Comparison of ENCODE assay signal across 9 cellular contexts in the genomic region with DNA sequence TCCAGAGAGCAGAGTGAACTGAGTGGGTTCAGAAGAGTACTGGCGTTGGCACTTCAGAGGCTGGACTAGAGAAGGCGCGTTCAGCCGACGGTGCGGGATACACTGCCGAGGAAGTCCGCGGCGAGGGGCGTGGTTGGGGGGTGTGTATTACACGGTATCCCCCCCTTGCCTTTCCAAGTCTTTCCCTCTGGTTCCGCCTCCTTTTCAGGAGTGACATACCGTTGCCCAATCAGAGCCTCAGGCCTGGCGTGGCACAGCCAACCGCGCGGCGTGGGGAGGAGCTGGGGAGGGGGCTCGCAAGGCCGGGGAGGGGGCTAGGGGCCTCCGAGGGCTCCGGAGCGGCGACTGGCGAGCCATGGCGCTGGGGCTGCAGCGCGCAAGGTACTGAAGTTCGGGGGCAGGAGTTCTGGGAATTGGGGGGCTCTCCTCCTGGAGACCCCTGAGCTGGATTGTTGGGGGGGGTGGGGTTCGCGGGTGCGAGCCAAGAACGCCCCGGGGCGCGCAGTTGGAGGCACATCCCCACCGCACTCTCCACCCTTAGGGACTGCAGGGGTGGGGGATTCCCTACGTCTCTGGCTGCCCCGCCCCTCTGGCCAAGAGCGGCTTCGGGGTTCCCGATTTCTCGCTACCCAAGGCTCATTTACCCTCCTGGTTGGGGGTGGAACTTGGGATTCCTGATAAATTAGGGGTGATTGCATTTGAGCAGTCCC. TPM values are rescaled to one million over a fixed set of nuclear protein-coding genes. Genes with fewer than 3 reads are reported as not detected.
DNase-seq lines count a peak whose midpoint lies in the region; ATAC-seq and TF ChIP-seq lines count a peak whose summit lies in the region.
"Had no signal": no experiment of that assay in that cellular context is flagged by ENCODE, and none has a peak within 500 bp of the region (broad histone marks: within the 10 kb centered on the region; RNA-seq: fewer than 3 reads in every experiment).

A gene (plus strand): TSS at position 321 of the 710 bp plus-strand sequence. CDS start 35 bp downstream, at position 356.

- ATAC-seq in Right ventricle myocardium superior (ENCODE audit: poor library complexity) = peak; percentile 5
- ATAC-seq in HG03460 (IDR thresholded peaks at IDR 0.05; ENCODE audit: unreplicated experiment) = no peak
- ATAC-seq in stimulated activated naive B cell treated with anti-CD40 and anti-IgM and Interleukin-4, amounts not matched to agents 10 μg/mL and 1 μg/mL and 100 μg/mL, for 72 hours (replicated peaks) = no peak

- DNase-seq in BJ (ENCODE audit: low read depth) = no peak
- peak; percentile 70 for DNase-seq in OCI-M2 (lab: John Stamatoyannopoulos, UW; ENCODE audit: unreplicated experiment)
- DNase-seq in Right ventricle myocardium superior = peak; percentile 84
- DNase-seq in nucleus accumbens (lab: John Stamatoyannopoulos, UW) = peak in 48 of 56 donors; percentile 3 to 77 (median 29)
- no peak for DNase-seq in stimulated activated naive B cell treated with anti-CD40 and anti-IgM and Interleukin-4, amounts not matched to agents 10 μg/mL and 1 μg/mL and 100 μg/mL, for 72 hours
- no peak for DNase-seq in stimulated activated CD4-positive, alpha-beta T cell treated with anti-CD3 and anti-CD28 coated beads, Interleukin-12 subunit alpha, Interleukin-12 subunit beta, amount 100 ng/mL, for 4 hours
- no peak for DNase-seq in activated T-cell treated with anti-CD3 and anti-CD28 coated beads for 4 hours
- DNase-seq: DND-41 had no signal

- CTCF ChIA-PET in BJ (lab: Yijun Ruan, JAX) = interaction anchor here (0.7 to 2.7 kb wide), 4 partner anchors 13 to 57 kb away, joined by 3 to 8 read pairs (median 4); no protein-coding TSS in a partner anchor

- H3K36me3 ChIP-seq in BJ (ENCODE audit: control insufficient read depth, insufficient read depth, low read length) = no peaks in the 10 kb centered on the region

- no peak for TF ChIP-seq CTCF in BJ (IDR thresholded peaks at IDR 0.05; ENCODE audit: insufficient read depth, low read depth, low read length)

- peaks cover 45 to 64% of the 10 kb centered on the region in 2 donors for H3K27me3 Mint-ChIP-seq in stimulated activated naive B cell treated with anti-CD40 and anti-IgM and Interleukin-4, amounts not matched to agents 10 μg/mL and 1 μg/mL and 100 μg/mL, for 72 hours

- H3K27me3 ChIP-seq in BJ (ENCODE audit: control insufficient read depth, insufficient read depth, low read length) = peaks cover 14% of the 10 kb centered on the region

- no peaks in the 10 kb centered on the region for H3K36me3 Mint-ChIP-seq in stimulated activated naive B cell treated with anti-CD40 and anti-IgM and Interleukin-4, amounts not matched to agents 10 μg/mL and 1 μg/mL and 100 μg/mL, for 72 hours

- H3K9me3 Mint-ChIP-seq in stimulated activated naive B cell treated with anti-CD40 and anti-IgM and Interleukin-4, amounts not matched to agents 10 μg/mL and 1 μg/mL and 100 μg/mL, for 72 hours = peaks cover 0 to 3% of the 10 kb centered on the region in 2 donors

- POLR2A ChIA-PET in BJ (lab: Charles Lee) = interaction anchor here (0.7 kb wide), 1 partner anchor 25 kb away, joined by 3 read pairs; no protein-coding TSS in a partner anchor

- H3K4me3 ChIP-seq in BJ (ENCODE audit: low read depth, low read length) = peak within 1 kb of the TSS; percentile 11; the same call in 1 of the 2 replicates

- H3K4me3 Mint-ChIP-seq in stimulated activated naive B cell treated with anti-CD40 and anti-IgM and Interleukin-4, amounts not matched to agents 10 μg/mL and 1 μg/mL and 100 μg/mL, for 72 hours = no peak within 1 kb of the TSS

- H3K4me1 Mint-ChIP-seq in stimulated activated naive B cell treated with anti-CD40 and anti-IgM and Interleukin-4, amounts not matched to agents 10 μg/mL and 1 μg/mL and 100 μg/mL, for 72 hours = peaks cover 2 to 14% of the 10 kb centered on the region in 2 donors

- intact Hi-C loops in Right ventricle myocardium superior (cut with DNase I) = no loop called here

- no peak within 1 kb of the TSS for H3K27ac Mint-ChIP-seq in stimulated activated naive B cell treated with anti-CD40 and anti-IgM and Interleukin-4, amounts not matched to agents 10 μg/mL and 1 μg/mL and 100 μg/mL, for 72 hours

RNA-seq across cellular contexts. Expression of the gene that starts here (rescaled TPM):
- not detected in 2 replicates for polyA plus RNA-seq in BJ (2011; rRNA removed)
- not detected in 2 replicates for polyA minus RNA-seq in BJ (2011; rRNA and poly(A)+ RNA removed)
- 73.1 TPM for total RNA-seq in Right ventricle myocardium superior

Comparison
In these comparisons a context has a peak if more than half of its experiments do, and no peak if none do; other contexts are left out.
1. DNase-seq: peak in OCI-M2 (single experiment), Right ventricle myocardium superior (single experiment) and nucleus accumbens (48 of 56); none in BJ (single experiment), stimulated activated naive B cell treated with anti-CD40 and anti-IgM and Interleukin-4, amounts not matched to agents 10 μg/mL and 1 μg/mL and 100 μg/mL, for 72 hours (single experiment), stimulated activated CD4-positive, alpha-beta T cell treated with anti-CD3 and anti-CD28 coated beads, Interleukin-12 subunit alpha, Interleukin-12 subunit beta, amount 100 ng/mL, for 4 hours (single experiment) and activated T-cell treated with anti-CD3 and anti-CD28 coated beads for 4 hours (single experiment).